Comparison of ENCODE assay signal across 8 cellular contexts in the genomic region with DNA sequence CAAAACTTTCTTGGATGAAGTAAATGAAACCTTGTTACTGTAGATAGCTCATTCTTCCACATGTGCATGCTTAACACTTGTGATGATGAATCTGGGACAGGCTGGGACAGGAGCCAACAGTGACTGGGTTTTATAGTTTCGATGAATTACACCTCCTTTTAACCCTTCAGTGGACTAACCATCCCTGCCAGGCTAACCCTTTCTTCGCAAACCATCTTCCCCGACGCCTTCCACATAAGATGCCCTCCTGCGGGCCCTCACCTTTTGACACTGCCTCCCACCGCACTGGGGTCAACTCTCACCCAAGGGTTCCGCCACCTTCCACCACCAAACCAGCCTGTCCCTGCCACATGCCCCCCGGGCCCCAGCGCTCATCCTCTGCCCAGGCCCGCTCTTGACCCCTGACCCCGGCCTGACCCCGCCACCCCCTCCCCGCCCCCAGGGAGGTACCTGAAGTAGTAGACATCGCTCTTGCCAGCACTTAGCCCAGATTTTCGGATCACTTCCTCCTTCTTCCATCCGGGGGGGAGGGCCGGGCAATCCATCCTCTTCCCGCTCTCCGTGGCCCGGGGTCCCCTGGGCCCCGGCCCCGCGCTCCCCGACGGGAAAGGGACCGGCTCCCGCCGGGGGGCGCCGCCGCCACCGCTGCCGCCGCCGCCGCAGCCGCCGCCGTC. TPM values are rescaled to one million over a fixed set of nuclear protein-coding genes. Genes with fewer than 3 reads are reported as not detected.
DNase-seq lines count a peak whose midpoint lies in the region; ATAC-seq and TF ChIP-seq lines count a peak whose summit lies in the region.

No MANE protein-coding gene starts in this region.

- TF ChIP-seq POLR2A in Peyer's patch (IDR thresholded peaks at IDR 0.05): no peak
- TF ChIP-seq POLR2A in upper lobe of left lung (IDR thresholded peaks at IDR 0.05): no peak

- H2BK5ac ChIP-seq in neuronal stem cell (ENCODE audit: low read length): no peak overlapping the region

- peak overlapping the region; percentile 75 for H3K4me2 ChIP-seq in neuronal stem cell (ENCODE audit: insufficient read depth, low read length, poor library complexity, severe bottlenecking)

- no CpG with 5 or more reads among the region's 39 CpGs for WGBS in neuronal stem cell (ENCODE audit: extremely low coverage in 2 of 2, insufficient read length in 2 of 2, insufficient replicate concordance in 1 of 2), 2 donors
- 2 to 4% methylated on average over 9 to 13 of the region's 39 CpGs for WGBS in upper lobe of left lung, 2 donors

- no peak overlapping the region for H3K4ac ChIP-seq in neuronal stem cell (ENCODE audit: low read length)

- H3K23ac ChIP-seq in neuronal stem cell (ENCODE audit: low read depth, low read length, poor library complexity): no peak overlapping the region

- TF ChIP-seq EP300 in upper lobe of left lung (IDR thresholded peaks at IDR 0.05): no peak

- H3K14ac ChIP-seq in neuronal stem cell (ENCODE audit: low read length): no peak overlapping the region

- H2BK15ac ChIP-seq in neuronal stem cell (ENCODE audit: low read length): no peak overlapping the region

- H3K4me3 ChIP-seq in Peyer's patch (peak overlapping the region; percentile 81 to 90 (median 86)), fibroblast of villous mesenchyme (ENCODE audit: low read depth, low read length) (peak overlapping the region; percentile 76), neuronal stem cell (ENCODE audit: low read length in 2 of 2) (peak overlapping the region; percentile 61 to 81), upper lobe of left lung (peak overlapping the region; percentile 73 to 86 (median 80))

- H3K27ac ChIP-seq in Peyer's patch (peak overlapping the region; percentile 80 to 94 (median 91)), neuronal stem cell (replicated peaks; ENCODE audit: low read length) (no peak overlapping the region), upper lobe of left lung (peak overlapping the region; percentile 75 to 90 (median 88))

- no peak for TF ChIP-seq CTCF in Peyer's patch (IDR thresholded peaks at IDR 0.05)
- TF ChIP-seq CTCF in fibroblast of villous mesenchyme (IDR thresholded peaks at IDR 0.05; ENCODE audit: insufficient read depth, low read depth, low read length): no peak
- no peak for TF ChIP-seq CTCF in upper lobe of left lung (IDR thresholded peaks at IDR 0.05)

- H3K27me3 ChIP-seq in Peyer's patch (no peaks in the 10 kb centered on the region), neuronal stem cell (ENCODE audit: control insufficient read depth in 3 of 3, insufficient read depth in 3 of 3, low read depth in 1 of 3, low read length in 3 of 3) (no peaks in the 10 kb centered on the region), upper lobe of left lung (no peaks in the 10 kb centered on the region)

- no peak overlapping the region for H2BK12ac ChIP-seq in neuronal stem cell (ENCODE audit: low read length)

- peak overlapping the region; percentile 48 for H3K18ac ChIP-seq in neuronal stem cell (ENCODE audit: low read length)

- peak overlapping the region; percentile 5 for H2AK5ac ChIP-seq in neuronal stem cell (ENCODE audit: low read depth, low read length)

- peak overlapping the region; percentile 81 for H3K9ac ChIP-seq in neuronal stem cell (ENCODE audit: low read depth, low read length, poor library complexity)

- H3K4me1 ChIP-seq in Peyer's patch (peaks cover 0 to 34% (median 8%) of the 10 kb centered on the region in 4 donors), neuronal stem cell (ENCODE audit: control insufficient read depth in 2 of 2, insufficient read depth in 1 of 2, low read depth in 1 of 2, low read length in 2 of 2) (peaks cover 7 to 11% of the 10 kb centered on the region in 2 donors), upper lobe of left lung (peaks cover 17 to 43% (median 19%) of the 10 kb centered on the region in 4 donors)

- peaks cover 4% of the 10 kb centered on the region for H3K79me1 ChIP-seq in neuronal stem cell (ENCODE audit: low read depth, low read length)

- H2BK120ac ChIP-seq in neuronal stem cell (ENCODE audit: low read depth, low read length): no peak overlapping the region

- H2AFZ ChIP-seq in neuronal stem cell (ENCODE audit: low read length): no peak overlapping the region

- H4K91ac ChIP-seq in neuronal stem cell (ENCODE audit: low read depth, low read length, poor library complexity): no peak overlapping the region

- H3K9me3 ChIP-seq in Peyer's patch (no peaks in the 10 kb centered on the region), neuronal stem cell (replicated peaks in 1 of 2; ENCODE audit: control insufficient read depth in 2 of 2, insufficient read depth in 1 of 2, low read depth in 1 of 2, low read length in 2 of 2) (no peaks in the 10 kb centered on the region), upper lobe of left lung (no peaks in the 10 kb centered on the region)

- DNase-seq in D341Med (ENCODE audit: low spot score) (peak; percentile 44), HUDEP-2 (lab: John Stamatoyannopoulos, UW; ENCODE audit: unreplicated experiment in 76 of 76) (peak in 64 of 76 experiments; percentile 2 to 79 (median 37)), Peyer's patch (peak; percentile 44 to 88 (median 69)), fibroblast of villous mesenchyme (ENCODE audit: low read depth) (peak; percentile 93), neuronal stem cell (ENCODE audit: low spot score) (peak; percentile 15), upper lobe of left lung (peak in 1 of 2 donors; percentile 44)
- peak; percentile 82 for DNase-seq in activated effector memory CD4-positive, alpha-beta T cell treated with anti-CD3 and anti-CD28 coated beads, Interleukin-2, amount 50 U/mL, for 16 hours

- H3K36me3 ChIP-seq in Peyer's patch (no peaks in the 10 kb centered on the region), neuronal stem cell (replicated peaks in 1 of 2; ENCODE audit: control insufficient read depth in 2 of 2, insufficient read depth in 2 of 2, low read length in 2 of 2) (peaks cover 0 to 14% of the 10 kb centered on the region in 2 donors), upper lobe of left lung (no peaks in the 10 kb centered on the region)

- ATAC-seq in GM21528 (IDR thresholded peaks at IDR 0.05; ENCODE audit: low FRiP score, unreplicated experiment) (peak; percentile 16), upper lobe of left lung (ENCODE audit: low FRiP score in 2 of 2) (peak in 1 of 2 donors; percentile 46)

- H4K8ac ChIP-seq in neuronal stem cell (ENCODE audit: low read depth, low read length): no peak overlapping the region

RNA-seq across cellular contexts. Expression of gene MBD2, which starts 0.8 kb away (rescaled TPM):
- total RNA-seq in Peyer's patch (10 to 100 TPM; 27.5 to 44.6 (median 34.0) TPM), fibroblast of villous mesenchyme (24.5 and 35.8 TPM in 2 replicates), upper lobe of left lung (100 to 1,000 TPM in 1 of 6 donors, 10 to 100 TPM in 5; 28.7 to 106 (median 52.8) TPM)
- polyA plus RNA-seq in neuronal stem cell (2013, experiment 1 of 2): 31.4 TPM
- 31.2 TPM for polyA plus RNA-seq in neuronal stem cell (2013, experiment 2 of 2)

RNA-seq across cellular contexts. Expression of gene POLI, which starts 45.6 kb away (rescaled TPM):
- total RNA-seq in Peyer's patch (10 to 100 TPM; 12.3 to 35.5 (median 25.0) TPM), fibroblast of villous mesenchyme (29.3 and 31.5 TPM in 2 replicates), upper lobe of left lung (10 to 100 TPM; 10.7 to 66.0 (median 22.4) TPM)
- 36.1 TPM for polyA plus RNA-seq in neuronal stem cell (2013, experiment 1 of 2)
- 38.0 TPM for polyA plus RNA-seq in neuronal stem cell (2013, experiment 2 of 2)
